ENCODE assay signal across 1 cellular context in genomic region chr10:29319205-29319781, GRCh38.
A peak's percentile ranks its signal among the peaks of the same experiment; 100 is the strongest.
TF ChIP-seq lines count a peak whose summit lies in the region.

No MANE protein-coding gene starts in this region.

TF ChIP-seq in HepG2, 621 proteins besides CTCF, POLR2A, EP300 and RAD21 (continued from another document and continues in another):
- TF ChIP-seq ZNF609 (CRISPR knock-in tag; IDR thresholded peaks at IDR 0.05; ENCODE audit: borderline replicate concordance): 0 out of 2 replicates have a peak, but pooled peaks have one; percentile 16
- no peak for TF ChIP-seq ZNF564 (CRISPR knock-in tag; IDR thresholded peaks at IDR 0.05)
- TF ChIP-seq PRDM10 (CRISPR knock-in tag; IDR thresholded peaks at IDR 0.05; ENCODE audit: low read depth): peak; percentile 36; the same call in 1 of the 2 replicates
- no peak for TF ChIP-seq ZKSCAN1 (IDR thresholded peaks at IDR 0.05; ENCODE audit: low read length)
- TF ChIP-seq ZKSCAN5 (CRISPR knock-in tag; IDR thresholded peaks at IDR 0.05): no peak
- TF ChIP-seq WIZ (CRISPR knock-in tag; IDR thresholded peaks at IDR 0.05): no peak
- no peak for TF ChIP-seq SMARCE1 (IDR thresholded peaks at IDR 0.05; ENCODE audit: borderline replicate concordance)
- TF ChIP-seq ZMYM4 (CRISPR knock-in tag; IDR thresholded peaks at IDR 0.05): peak; percentile 17; the same call in 1 of the 2 replicates
- TF ChIP-seq PRPF4 (IDR thresholded peaks at IDR 0.05; ENCODE audit: low read depth, low read length, poor library complexity, severe bottlenecking): no peak
- no peak for TF ChIP-seq HOMEZ (CRISPR knock-in tag; IDR thresholded peaks at IDR 0.05; ENCODE audit: low read depth)
- no peak for TF ChIP-seq LRRFIP1 (CRISPR knock-in tag; conservative IDR thresholded peaks at IDR 0.05)
- no peak for TF ChIP-seq RFX5 (IDR thresholded peaks at IDR 0.05; ENCODE audit: low read depth, low read length)
- TF ChIP-seq ZNF446 (CRISPR knock-in tag; IDR thresholded peaks at IDR 0.05): no peak
- TF ChIP-seq CEBPZ (IDR thresholded peaks at IDR 0.05; ENCODE audit: low read length): no peak
- TF ChIP-seq ZNF616 (CRISPR knock-in tag; IDR thresholded peaks at IDR 0.05; ENCODE audit: low read depth): no peak
- no peak for TF ChIP-seq ZBTB21 (CRISPR knock-in tag; IDR thresholded peaks at IDR 0.05)
- no peak for TF ChIP-seq IRF1 (CRISPR knock-in tag; IDR thresholded peaks at IDR 0.05; ENCODE audit: low read depth)
- no peak for TF ChIP-seq ZNF567 (CRISPR knock-in tag; IDR thresholded peaks at IDR 0.05; ENCODE audit: borderline replicate concordance)
- TF ChIP-seq ZBTB34 (CRISPR knock-in tag; IDR thresholded peaks at IDR 0.05): no peak
- TF ChIP-seq RARG (CRISPR knock-in tag; IDR thresholded peaks at IDR 0.05; ENCODE audit: low read depth): no peak
- no peak for TF ChIP-seq DR1 (CRISPR knock-in tag; IDR thresholded peaks at IDR 0.05)
- TF ChIP-seq MYC (CRISPR knock-in tag; IDR thresholded peaks at IDR 0.05; ENCODE audit: borderline replicate concordance): no peak; the same call in 1 of the 2 replicates
- TF ChIP-seq U2AF1 (optimal IDR thresholded peaks at IDR 0.05; ENCODE audit: low read depth, low read length): no peak
- TF ChIP-seq EED (CRISPR knock-in tag; IDR thresholded peaks at IDR 0.05): no peak
- no peak for TF ChIP-seq STAT6 (CRISPR knock-in tag; IDR thresholded peaks at IDR 0.05; ENCODE audit: borderline replicate concordance)
- TF ChIP-seq SAFB2 (CRISPR knock-in tag; IDR thresholded peaks at IDR 0.05; ENCODE audit: borderline replicate concordance, low read depth): no peak
